Comparison of ENCODE assay signal across 27 cellular contexts in genomic region chr17:7129311-7129710, GRCh38. TPM values are rescaled to one million over a fixed set of nuclear protein-coding genes. Genes with fewer than 3 reads are reported as not detected.
"Had no signal": no experiment of that assay in that cellular context is flagged by ENCODE, and none has a peak within 500 bp of the region (broad histone marks: within the 10 kb centered on the region; RNA-seq: fewer than 3 reads in every experiment).

No MANE protein-coding gene starts in this region.

- DNase-seq: activated CD4-positive, alpha-beta T cell treated with anti-CD3 and anti-CD28 coated beads for 4 hours; activated CD8-positive, alpha-beta memory T cell treated with anti-CD3 and anti-CD28 coated beads, Interleukin-2, amount 50 U/mL, for 48 hours; activated CD8-positive, alpha-beta T cell treated with anti-CD3 and anti-CD28 coated beads, Interleukin-2, amount 10 ng/mL, durations not matched to agents 7 days and 5 days; activated naive CD4-positive, alpha-beta T cell treated with Interleukin-2 at 50 U/mL for 16 hours; activated naive CD8-positive, alpha-beta T cell treated with anti-CD3 and anti-CD28 coated beads, Interleukin-2, amount 50 U/mL, for 24 hours; activated T-cell treated with anti-CD3 and anti-CD28 coated beads, Interleukin-2, amount 50 U/mL, for 1 hour; amniotic stem cell; MG63; MV-4-11; NCI-H1092 treated with DMSO at 0.1 percent for 48 hours; NCI-H1417 treated with DMSO at 0.1 percent for 48 hours; NCI-H1694; NCI-H2029 treated with DMSO at 0.1 percent for 48 hours; NCI-H345; NCI-H510A; NCI-H526 treated with DMSO at 0.1 percent for 48 hours; NK-92 treated with Interleukin-12 subunit alpha and Interleukin-12 subunit beta, amount 100 ng/mL, for 24 hours; OCI-M1; RPMI8226; T-cell had no signal

- H3K27ac Mint-ChIP-seq: activated CD8-positive, alpha-beta T cell treated with anti-CD3 and anti-CD28 coated beads, Interleukin-2, amount 10 ng/mL, durations not matched to agents 7 days and 5 days; activated naive CD4-positive, alpha-beta T cell treated with anti-CD3 and anti-CD28 coated beads, Interleukin-2, amount 50 U/mL, for 72 hours; activated naive CD8-positive, alpha-beta T cell treated with anti-CD3 and anti-CD28 coated beads, Interleukin-2, amount 50 U/mL, for 24 hours; brain; T-cell had no signal

- H3K9me3 ChIP-seq: ascending aorta, MG63 had no signal

- H3K4me3 Mint-ChIP-seq: activated CD8-positive, alpha-beta T cell treated with anti-CD3 and anti-CD28 coated beads, Interleukin-2, amount 10 ng/mL, durations not matched to agents 7 days and 5 days; activated naive CD8-positive, alpha-beta T cell treated with anti-CD3 and anti-CD28 coated beads, Interleukin-2, amount 50 U/mL, for 24 hours; brain; T-cell had no signal

- H3K4me3 ChIP-seq: ascending aorta, MG63, SK-N-MC had no signal

- H3K36me3 Mint-ChIP-seq: activated naive CD4-positive, alpha-beta T cell treated with anti-CD3 and anti-CD28 coated beads, Interleukin-2, amount 50 U/mL, for 72 hours; brain; T-cell had no signal

- H3K9me3 Mint-ChIP-seq: activated naive CD4-positive, alpha-beta T cell treated with anti-CD3 and anti-CD28 coated beads, Interleukin-2, amount 50 U/mL, for 72 hours; activated naive CD8-positive, alpha-beta T cell treated with anti-CD3 and anti-CD28 coated beads, Interleukin-2, amount 50 U/mL, for 24 hours; T-cell had no signal

- ATAC-seq: activated CD4-positive, CD25-positive, alpha-beta regulatory T cell treated with anti-CD3 and anti-CD28 coated beads, Interleukin-2, amount 50 U/mL, for 24 hours; activated CD8-positive, alpha-beta T cell treated with anti-CD3 and anti-CD28 coated beads, Interleukin-2, amount 10 ng/mL, durations not matched to agents 7 days and 5 days; activated naive CD4-positive, alpha-beta T cell treated with anti-CD3 and anti-CD28 coated beads, Interleukin-2, amount 50 U/mL, for 72 hours; activated naive CD8-positive, alpha-beta T cell treated with anti-CD3 and anti-CD28 coated beads, Interleukin-2, amount 50 U/mL, for 24 hours; Panc1; Right ventricle myocardium inferior; T-cell had no signal

- H3K27ac ChIP-seq: ascending aorta had no signal

- H3K4me1 ChIP-seq: ascending aorta had no signal

- H3K36me3 ChIP-seq: ascending aorta, MG63 had no signal

- H3K27me3 ChIP-seq: ascending aorta, MG63 had no signal

RNA-seq across cellular contexts. Expression of gene ASGR2, which starts 14.7 kb away (rescaled TPM):
- total RNA-seq: activated CD8-positive, alpha-beta T cell treated with anti-CD3 and anti-CD28 coated beads, Interleukin-2, amount 10 ng/mL, durations not matched to agents 7 days and 5 days; activated naive CD4-positive, alpha-beta T cell treated with anti-CD3 and anti-CD28 coated beads, Interleukin-2, amount 50 U/mL, for 72 hours; ascending aorta had no signal

RNA-seq across cellular contexts. Expression of gene CLEC10A, which starts 49.3 kb away (rescaled TPM):
- total RNA-seq: activated CD8-positive, alpha-beta T cell treated with anti-CD3 and anti-CD28 coated beads, Interleukin-2, amount 10 ng/mL, durations not matched to agents 7 days and 5 days; activated naive CD4-positive, alpha-beta T cell treated with anti-CD3 and anti-CD28 coated beads, Interleukin-2, amount 50 U/mL, for 72 hours; T-cell had no signal
